8 cellular contexts compared by ENCODE assay signal in the genomic region with DNA sequence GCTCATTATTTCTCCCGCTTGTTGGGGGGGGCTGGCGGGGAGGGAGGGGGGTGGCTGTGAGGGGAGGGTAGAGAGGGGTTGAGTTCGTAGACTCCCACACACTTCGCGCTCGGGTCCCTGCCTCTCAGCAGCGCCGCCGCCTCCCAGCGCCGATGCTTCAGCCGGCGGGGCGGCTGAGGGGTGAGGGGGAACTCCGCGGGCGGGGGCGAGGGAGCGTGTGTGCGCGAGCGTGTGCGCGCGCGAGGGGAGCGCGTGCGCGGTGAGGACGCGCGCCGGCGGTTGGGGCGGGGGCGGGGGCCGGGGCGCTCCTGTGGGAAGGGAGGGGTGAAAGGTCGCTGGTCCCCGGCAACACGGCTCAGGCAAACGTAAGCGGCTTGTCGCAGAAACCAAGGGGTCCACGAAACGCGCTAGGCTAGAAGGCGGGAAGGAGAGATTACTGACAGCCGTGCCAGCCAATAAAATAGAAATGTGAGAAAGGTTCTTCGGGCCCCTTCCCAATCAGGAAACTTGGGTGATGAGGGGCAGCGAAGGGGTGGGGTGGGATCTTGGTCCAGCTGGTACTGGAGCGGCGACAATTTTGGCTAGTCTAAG. TPM values are rescaled to one million over a fixed set of nuclear protein-coding genes. Genes with fewer than 3 reads are reported as not detected.
DNase-seq lines count a peak whose midpoint lies in the region; ATAC-seq, FAIRE-seq and TF ChIP-seq lines count a peak whose summit lies in the region.

No MANE protein-coding gene starts in this region.

- H3K4ac ChIP-seq in H1 (replicated peaks; ENCODE audit: insufficient read length, low read depth, low read length) = no peak overlapping the region

- peaks cover 0 to 6% (median 0%) of the 10 kb centered on the region in 4 experiments; a peak in 1 of 7 replicates for H3K4me1 ChIP-seq in H1 (replicated peaks in 1 of 4; ENCODE audit: control insufficient read depth in 3 of 4, insufficient read depth in 4 of 4, low read length in 3 of 4)
- peaks cover 0 to 14% (median 9%) of the 10 kb centered on the region in 5 donors for H3K4me1 ChIP-seq in subcutaneous abdominal adipose tissue (ENCODE audit: control insufficient read depth in 5 of 5, insufficient read depth in 5 of 5, low read length in 5 of 5)

- no peak overlapping the region for H2BK20ac ChIP-seq in H1 (ENCODE audit: low read length)

- H3K23me2 ChIP-seq in H1 (ENCODE audit: low read depth, low read length) = peaks cover 8% of the 10 kb centered on the region; the same call in 1 of the 2 replicates

- no peaks in the 10 kb centered on the region for H4K20me1 ChIP-seq in H1 (replicated peaks in 1 of 2; ENCODE audit: control insufficient read depth in 1 of 2, insufficient read depth in 2 of 2, low read length in 2 of 2)

- no peak overlapping the region for H3K18ac ChIP-seq in H1 (ENCODE audit: extremely low read depth, low read length)

- intact Hi-C loops in lower leg skin (cut with DNase I; ENCODE audit: low total_unique reads) = no loop called here

- ATAC-seq in activated CD4-positive, CD25-positive, alpha-beta regulatory T cell treated with anti-CD3 and anti-CD28 coated beads, Interleukin-2, amount 50 U/mL, for 24 hours = no peak

- H2BK120ac ChIP-seq in H1 (replicated peaks; ENCODE audit: low read depth, low read length) = no peak overlapping the region

- H3K9ac ChIP-seq in H1 (replicated peaks in 1 of 4; ENCODE audit: extremely low read depth in 1 of 4, low read depth in 3 of 4, low read length in 3 of 4) (peak overlapping the region in 3 of 4 experiments; percentile 5 to 79 (median 76); a peak in 4 of 7 replicates), subcutaneous abdominal adipose tissue (ENCODE audit: low read length in 5 of 5) (peak overlapping the region in 4 of 5 donors; percentile 35 to 82 (median 62))

- TF ChIP-seq POLR2A in H1 (IDR thresholded peaks at IDR 0.05; ENCODE audit: control extremely low read depth in 1 of 2, low read depth in 2 of 2, low read length in 2 of 2) = peak in 1 of 2 experiments; percentile 62; a peak in 1 of 3 replicates
- TF ChIP-seq POLR2A in lower leg skin (IDR thresholded peaks at IDR 0.05) = no peak
- TF ChIP-seq POLR2A in GM12892 (IDR thresholded peaks at IDR 0.05; ENCODE audit: low read depth, low read length) = no peak

- no peak overlapping the region for H4K8ac ChIP-seq in H1 (ENCODE audit: extremely low read depth, insufficient read depth, low read length)

- H2BK15ac ChIP-seq in H1 (ENCODE audit: low read length) = no peak overlapping the region

- DNase-seq in G401 (ENCODE audit: low spot score) (peak; percentile 99), LHCN-M2 (ENCODE audit: low read depth) (peak; percentile 79), SKM-1 (lab: John Stamatoyannopoulos, UW; ENCODE audit: unreplicated experiment) (peak; percentile 12), H1 (ENCODE audit: low read depth in 1 of 2, low spot score in 2 of 2) (peak; percentile 87 to 96), lower leg skin (ENCODE audit: low spot score in 2 of 2) (peak; percentile 83 to 94), GM12892 (ENCODE audit: insufficient read length) (no peak)

- no peak overlapping the region for H4K91ac ChIP-seq in H1 (replicated peaks; ENCODE audit: insufficient read length, low read length)

- no peaks in the 10 kb centered on the region for H3K79me1 ChIP-seq in H1 (ENCODE audit: low read depth, low read length)

- 5% methylated on average over 6 of the region's 54 CpGs; no CpG with 5 or more reads in 1 of the 2 experiments for WGBS in H1 (ENCODE audit: extremely low coverage in 1 of 2, insufficient coverage in 1 of 2, insufficient read length in 1 of 2, insufficient replicate concordance in 2 of 2, low coverage in 1 of 2, low lambda C conversion rate in 2 of 2, missing lambda C conversion rate in 1 of 2), 2 experiments
- WGBS in lower leg skin, 2 donors = 1 to 2% methylated on average over 18 to 33 of the region's 54 CpGs

- peak overlapping the region; percentile 88 for H3K4me2 ChIP-seq in H1 (ENCODE audit: insufficient read depth in 1 of 2, low read depth in 2 of 2, low read length in 2 of 2)

- no peak overlapping the region for H3K23ac ChIP-seq in H1 (ENCODE audit: insufficient read length)

- TF ChIP-seq EP300 in H1 (IDR thresholded peaks at IDR 0.05; ENCODE audit: borderline replicate concordance in 1 of 2, low read depth in 2 of 2, low read length in 2 of 2) = no peak

- no peak overlapping the region for H2BK12ac ChIP-seq in H1 (ENCODE audit: low read depth, low read length)

- peak; percentile 66 for FAIRE-seq in H1 (lab: Jason Lieb, UNC)
- FAIRE-seq in GM12892 (lab: Jason Lieb, UNC) = no peak

- peaks cover 0 to 12% of the 10 kb centered on the region in 2 experiments; a peak in 2 of 4 replicates for H3K79me2 ChIP-seq in H1 (ENCODE audit: control insufficient read depth in 1 of 2, insufficient read depth in 2 of 2, low read length in 2 of 2)

- no peak overlapping the region for H2AK5ac ChIP-seq in H1 (ENCODE audit: low read depth, low read length)

- H2AFZ ChIP-seq in H1 (ENCODE audit: low read length) = peak overlapping the region; percentile 95

- TF ChIP-seq RAD21 in H1 (IDR thresholded peaks at IDR 0.05 in 1 of 2, conservative IDR thresholded peaks at IDR 0.05 in 1 of 2; ENCODE audit: low read depth in 2 of 2, low read length in 2 of 2) = no peak

- H3K27me3 ChIP-seq in H1 (replicated peaks in 1 of 4; ENCODE audit: control insufficient read depth in 3 of 4, extremely low read depth in 1 of 4, insufficient read depth in 3 of 4, low read length in 3 of 4) (no peaks in the 10 kb centered on the region), subcutaneous abdominal adipose tissue (ENCODE audit: control insufficient read depth in 5 of 5, insufficient read depth in 4 of 5, low read length in 5 of 5) (peaks cover 0 to 4% (median 0%) of the 10 kb centered on the region in 5 donors)

- no peak overlapping the region for H3K14ac ChIP-seq in H1 (ENCODE audit: insufficient read length)

- H4K5ac ChIP-seq in H1 (ENCODE audit: insufficient read length, low read depth, low read length) = no peak overlapping the region

- no peak overlapping the region for H2BK5ac ChIP-seq in H1 (ENCODE audit: low read depth, low read length)

- no peak overlapping the region for H3K56ac ChIP-seq in H1 (replicated peaks; ENCODE audit: insufficient read length, low read depth, low read length)

- in situ Hi-C loops in G401 (cut with HindIII; ENCODE audit: low sequenced_read_pairs) = no loop called here

- H3K4me3 ChIP-seq in H1 (ENCODE audit: extremely low read depth in 1 of 4, insufficient read depth in 2 of 4, low read depth in 3 of 4, low read length in 4 of 4) (peak overlapping the region; percentile 71 to 99 (median 88)), lower leg skin (ENCODE audit: low read depth, poor library complexity, severe bottlenecking) (peak overlapping the region; percentile 55), subcutaneous abdominal adipose tissue (ENCODE audit: low read depth in 1 of 5, low read length in 5 of 5) (peak overlapping the region; percentile 67 to 95 (median 87))

- H3K9me3 ChIP-seq in H1 (ENCODE audit: insufficient read depth in 2 of 2, low read depth in 1 of 2, low read length in 1 of 2) (no peaks in the 10 kb centered on the region), subcutaneous abdominal adipose tissue (ENCODE audit: control insufficient read depth in 5 of 5, low read length in 5 of 5) (no peaks in the 10 kb centered on the region)

- H3K27ac ChIP-seq in H1 (ENCODE audit: low read depth, low read length) (no peak overlapping the region), subcutaneous abdominal adipose tissue (ENCODE audit: low read depth, low read length) (peak overlapping the region; percentile 94)

- H3K36me3 ChIP-seq in H1 (ENCODE audit: control insufficient read depth in 2 of 4, insufficient read depth in 4 of 4, low read length in 3 of 4) (no peaks in the 10 kb centered on the region; a peak in 1 of 8 replicates), subcutaneous abdominal adipose tissue (ENCODE audit: control insufficient read depth in 5 of 5, insufficient read depth in 5 of 5, low read length in 5 of 5) (no peaks in the 10 kb centered on the region)

- POLR2A ChIA-PET in H1 (lab: Charles Lee; ENCODE audit: partially characterized antibody) = interaction anchor here (0.8 kb wide), 1 partner anchor 95 kb away, joined by 3 read pairs; no protein-coding TSS in a partner anchor

- TF ChIP-seq CTCF in H1 (IDR thresholded peaks at IDR 0.05; ENCODE audit: control extremely low read depth in 1 of 3, insufficient read depth in 1 of 3, low read depth in 1 of 3, low read length in 3 of 3) (no peak), lower leg skin (IDR thresholded peaks at IDR 0.05) (no peak)

- CTCF ChIA-PET in H1 (lab: Charles Lee; ENCODE audit: partially characterized antibody) = no interaction called here

TF ChIP-seq in H1, 55 proteins besides CTCF, POLR2A, EP300 and RAD21 (continues in another document):
- TF ChIP-seq CHD2 (IDR thresholded peaks at IDR 0.05; ENCODE audit: low read length) = peak; percentile 88
- peak; percentile 9 for TF ChIP-seq KDM4A (IDR thresholded peaks at IDR 0.05; ENCODE audit: low read depth, low read length, severe bottlenecking)
- peak; percentile 61 for TF ChIP-seq POLR2AphosphoS5 (IDR thresholded peaks at IDR 0.05; ENCODE audit: low read depth, low read length)
- TF ChIP-seq NRF1 (IDR thresholded peaks at IDR 0.05; ENCODE audit: low read depth, low read length) = peak; percentile 40; the same call in 1 of the 2 replicates
- no peak for TF ChIP-seq EZH2 (IDR thresholded peaks at IDR 0.05; ENCODE audit: low read depth, low read length, severe bottlenecking)
- TF ChIP-seq USF2 (IDR thresholded peaks at IDR 0.05; ENCODE audit: low read length) = no peak

RNA-seq across cellular contexts. Expression of gene NOVA1, which starts 0.3 kb away (rescaled TPM):
- total RNA-seq in G401 (2014; rRNA removed; shearing (Covaris generic)) = 0.31 TPM in 1 of 2 replicates, not detected in the other
- 0.77 and 1.3 TPM in 2 replicates for total RNA-seq in LHCN-M2 (2014; rRNA removed)
- polyA plus RNA-seq in LHCN-M2 (2012) = 1.5 TPM
- total RNA-seq in H1 (2021; fragmentation: NEBNext Ultra II Directional; extraction: Animal tissue kit (Norgen Biotek cat#: 25700)) = 12.7 and 13.5 TPM in 2 replicates
- 4.9 and 6.8 TPM in 2 replicates for polyA plus RNA-seq in H1 (2011; rRNA removed)
- polyA plus RNA-seq in H1 (2011; cell fraction: cytosol; rRNA removed) = 5.4 TPM
- polyA plus RNA-seq in H1 (2011; cell fraction: nucleus; rRNA removed) = 6.0 TPM
- 9.1 to 12.8 TPM (median 10.5 TPM) in 4 replicates for polyA plus RNA-seq in H1 (2012, experiment 1 of 2)
- polyA plus RNA-seq in H1 (2012, experiment 2 of 2) = 6.5 TPM
- 12.0 TPM for polyA plus RNA-seq in H1 (2013, experiment 1 of 2)
- 10.9 TPM for polyA plus RNA-seq in H1 (2013, experiment 2 of 2)
- 6.9 and 12.9 TPM in 2 replicates for polyA minus RNA-seq in H1 (2011; rRNA and poly(A)+ RNA removed)
- polyA minus RNA-seq in H1 (2011; cell fraction: cytosol; rRNA and poly(A)+ RNA removed) = 7.8 TPM
- 36.7 TPM for polyA minus RNA-seq in H1 (2011; cell fraction: nucleus; rRNA and poly(A)+ RNA removed)
- total RNA-seq in lower leg skin = 1 to 10 TPM; 3.0 to 8.9 (median 7.1) TPM
- polyA plus RNA-seq in GM12892 (2012; ENCODE audit: missing spikeins) = not detected
